In genomic region chr2:25305809-25306208, GRCh38 we compare ENCODE assay signal across 12 cellular contexts. TPM values are rescaled to one million over a fixed set of nuclear protein-coding genes. Genes with fewer than 3 reads are reported as not detected.
DNase-seq lines count a peak whose midpoint lies in the region; ATAC-seq and TF ChIP-seq lines count a peak whose summit lies in the region.
"Had no signal": no experiment of that assay in that cellular context is flagged by ENCODE, and none has a peak within 500 bp of the region (broad histone marks: within the 10 kb centered on the region; RNA-seq: fewer than 3 reads in every experiment).

No MANE protein-coding gene starts in this region.

- H3K4me1 Mint-ChIP-seq in activated T-cell treated with anti-CD3 and anti-CD28 coated beads, Interleukin-2, amount 50 U/mL, for 4 hours (ENCODE audit: low read depth): peaks cover 84% of the 10 kb centered on the region
- H3K4me1 Mint-ChIP-seq in MCF 10A (ENCODE audit: insufficient read depth, unreplicated experiment): peaks cover 11% of the 10 kb centered on the region

- intact Hi-C loops in MCF 10A (cut with micrococcal nuclease): no loop called here

- H3K36me3 Mint-ChIP-seq in activated T-cell treated with anti-CD3 and anti-CD28 coated beads, Interleukin-2, amount 50 U/mL, for 4 hours (ENCODE audit: insufficient read depth): peaks cover 17% of the 10 kb centered on the region
- H3K36me3 Mint-ChIP-seq in MCF 10A (ENCODE audit: insufficient read depth, unreplicated experiment): peaks cover 13% of the 10 kb centered on the region

- H3K36me3 ChIP-seq in BLaER1: peaks cover 12% of the 10 kb centered on the region; the same call in 1 of the 2 replicates

- no peaks in the 10 kb centered on the region for H3K9me3 Mint-ChIP-seq in activated T-cell treated with anti-CD3 and anti-CD28 coated beads, Interleukin-2, amount 50 U/mL, for 4 hours
- no peaks in the 10 kb centered on the region for H3K9me3 Mint-ChIP-seq in MCF 10A (ENCODE audit: unreplicated experiment)

- H3K9ac ChIP-seq in BLaER1: peak overlapping the region; percentile 64

- peak overlapping the region; percentile 22; the same call in 1 of the 2 replicates for H3K4me3 ChIP-seq in BLaER1

- no peak for ATAC-seq in activated T-cell treated with anti-CD3 and anti-CD28 coated beads, Interleukin-2, amount 50 U/mL, for 4 hours

- peak overlapping the region; percentile 75 for H3K27ac ChIP-seq in BLaER1
- peak overlapping the region; percentile 55 for H3K27ac ChIP-seq in caudate nucleus (ENCODE audit: low read depth, low read length)

- peak; percentile 28 for DNase-seq in NCI-H1436 (lab: John Stamatoyannopoulos, UW)
- peak in 45 of 61 donors; percentile 10 to 73 (median 45) for DNase-seq in caudate nucleus (lab: John Stamatoyannopoulos, UW)
- peak; percentile 96 for DNase-seq in myocyte (ENCODE audit: low read depth)
- DNase-seq in activated T-cell treated with anti-CD3 and anti-CD28 coated beads, Interleukin-2, amount 50 U/mL, for 4 hours: no peak
- DNase-seq in MCF 10A (ENCODE audit: unreplicated experiment): no peak
- DNase-seq in activated effector memory CD4-positive, alpha-beta T cell treated with Interleukin-2 at 50 U/mL for 16 hours: no peak
- no peak for DNase-seq in inferior parietal cortex (ENCODE audit: extremely low spot score)
- DNase-seq: activated CD8-positive, alpha-beta memory T cell treated with anti-CD3 and anti-CD28 coated beads for 24 hours; COR-L47; NCI-H345 had no signal

- no peak for TF ChIP-seq CTCF in MCF 10A (IDR thresholded peaks at IDR 0.05; ENCODE audit: unreplicated experiment)

- H3K4me1 ChIP-seq in BLaER1: peaks cover 100% of the 10 kb centered on the region

- POLR2A ChIA-PET in MCF 10A (lab: Yijun Ruan, JAX): no interaction called here

- H3K9me3 ChIP-seq in BLaER1: no peaks in the 10 kb centered on the region

- H3K27me3 ChIP-seq in BLaER1: no peaks in the 10 kb centered on the region

- no peak overlapping the region for H3K4me3 Mint-ChIP-seq in activated T-cell treated with anti-CD3 and anti-CD28 coated beads, Interleukin-2, amount 50 U/mL, for 4 hours
- H3K4me3 Mint-ChIP-seq in MCF 10A (ENCODE audit: unreplicated experiment): no peak overlapping the region

- BruUV-seq in MCF 10A (replicated peaks; lab: Mats Ljungman, UMichigan): no TSS peak

- no peak overlapping the region for H3K27ac Mint-ChIP-seq in MCF 10A (ENCODE audit: low read depth, unreplicated experiment)
- H3K27ac Mint-ChIP-seq: progenitor cell of endocrine pancreas had no signal

- H4K20me1 ChIP-seq in BLaER1: peaks cover 85% of the 10 kb centered on the region

- H3K4me2 ChIP-seq in BLaER1: peak overlapping the region; percentile 98

- H3K27me3 Mint-ChIP-seq in activated T-cell treated with anti-CD3 and anti-CD28 coated beads, Interleukin-2, amount 50 U/mL, for 4 hours (ENCODE audit: low read depth): no peaks in the 10 kb centered on the region
- H3K27me3 Mint-ChIP-seq in MCF 10A (ENCODE audit: insufficient read depth, unreplicated experiment): no peaks in the 10 kb centered on the region
- H3K27me3 Mint-ChIP-seq: progenitor cell of endocrine pancreas had no signal

- CTCF ChIA-PET in MCF 10A (lab: Yijun Ruan, JAX): no interaction called here

RNA-seq across cellular contexts. Expression of gene DNMT3A, which starts 35.9 kb away (rescaled TPM):
- total RNA-seq in myocyte: 5.7 and 5.8 TPM in 2 replicates
- polyA plus RNA-seq in myocyte (2012): 10.7 TPM
- total RNA-seq in activated T-cell treated with anti-CD3 and anti-CD28 coated beads, Interleukin-2, amount 50 U/mL, for 4 hours: 100 to 1,000 TPM in 2 of 3 donors, 10 to 100 TPM in 1; 89.2 to 106 (median 103) TPM
- total RNA-seq in MCF 10A (2022): 8.0 and 11.5 TPM in 2 replicates

Comparison
In these comparisons a context has a peak if more than half of its experiments do, and no peak if none do; other contexts are left out.
1. DNase-seq: peak in NCI-H1436 (single experiment), caudate nucleus (45 of 61) and myocyte (single experiment); none in activated T-cell treated with anti-CD3 and anti-CD28 coated beads, Interleukin-2, amount 50 U/mL, for 4 hours (single experiment), MCF 10A (single experiment), activated effector memory CD4-positive, alpha-beta T cell treated with Interleukin-2 at 50 U/mL for 16 hours (single experiment) and inferior parietal cortex (single experiment).